Comparison of ENCODE assay signal across 1 cellular context in genomic region chr2:227655454-227655853, GRCh38.
TF ChIP-seq lines count a peak whose summit lies in the region.

No MANE protein-coding gene starts in this region.

TF ChIP-seq in A549, 52 proteins besides CTCF, POLR2A, EP300 and RAD21:
- peak; percentile 63 for TF ChIP-seq MAX (IDR thresholded peaks at IDR 0.05)
- TF ChIP-seq CHD2 (IDR thresholded peaks at IDR 0.05; ENCODE audit: low read length, partially characterized antibody) = no peak
- TF ChIP-seq ESRRA (IDR thresholded peaks at IDR 0.05; ENCODE audit: borderline replicate concordance, low read length) = peak; percentile 39; the same call in 1 of the 2 replicates
- TF ChIP-seq NPAS2 (CRISPR knock-in tag; IDR thresholded peaks at IDR 0.05; ENCODE audit: borderline replicate concordance) = no peak
- peak; percentile 86; the same call in 1 of the 2 replicates for TF ChIP-seq GATA3 (IDR thresholded peaks at IDR 0.05; ENCODE audit: borderline replicate concordance)
- no peak for TF ChIP-seq ZC3H11A (IDR thresholded peaks at IDR 0.05)
- TF ChIP-seq CEBPB (IDR thresholded peaks at IDR 0.05) = peak; percentile 84 to 97
- TF ChIP-seq FOSL2 (IDR thresholded peaks at IDR 0.05) = peak; percentile 96
- TF ChIP-seq FOSL2 (CRISPR knock-in tag; IDR thresholded peaks at IDR 0.05) = peak; percentile 100
- no peak for TF ChIP-seq NFE2L2 (conservative IDR thresholded peaks at IDR 0.05; ENCODE audit: low read length)
- TF ChIP-seq RNF2 (IDR thresholded peaks at IDR 0.05; ENCODE audit: borderline replicate concordance, low read depth) = no peak
- no peak for TF ChIP-seq HEYL (CRISPR knock-in tag; IDR thresholded peaks at IDR 0.05)
- no peak for TF ChIP-seq FOSB (CRISPR knock-in tag; IDR thresholded peaks at IDR 0.05)
- TF ChIP-seq SMC3 (IDR thresholded peaks at IDR 0.05) = 0 out of 3 replicates have a peak, but pooled peaks have one; percentile 28
- peak; percentile 86; the same call in 1 of the 2 replicates for TF ChIP-seq RARB (CRISPR knock-in tag; IDR thresholded peaks at IDR 0.05)
- no peak for TF ChIP-seq E2F6 (IDR thresholded peaks at IDR 0.05; ENCODE audit: borderline replicate concordance, low read depth)
- no peak for TF ChIP-seq RCOR1 (IDR thresholded peaks at IDR 0.05; ENCODE audit: low read depth, low read length)
- peak; percentile 71; the same call in 2 of the 3 replicates for TF ChIP-seq BCL3 (IDR thresholded peaks at IDR 0.05)
- TF ChIP-seq JUN (IDR thresholded peaks at IDR 0.05) = peak; percentile 78 to 79; a peak in 4 of 5 replicates
- TF ChIP-seq ELK1 (IDR thresholded peaks at IDR 0.05; ENCODE audit: low read depth, low read length) = no peak
- TF ChIP-seq USF2 (IDR thresholded peaks at IDR 0.05) = no peak
- no peak for TF ChIP-seq EHF (CRISPR knock-in tag; IDR thresholded peaks at IDR 0.05)
- no peak for TF ChIP-seq KDM1A (IDR thresholded peaks at IDR 0.05; ENCODE audit: low read depth)
- no peak for TF ChIP-seq ZNF302 (CRISPR knock-in tag; IDR thresholded peaks at IDR 0.05)
- TF ChIP-seq JUNB (IDR thresholded peaks at IDR 0.05) = peak; percentile 98
- TF ChIP-seq MYC (IDR thresholded peaks at IDR 0.05; ENCODE audit: borderline replicate concordance, low read length) = no peak
- TF ChIP-seq, protein P1, sequence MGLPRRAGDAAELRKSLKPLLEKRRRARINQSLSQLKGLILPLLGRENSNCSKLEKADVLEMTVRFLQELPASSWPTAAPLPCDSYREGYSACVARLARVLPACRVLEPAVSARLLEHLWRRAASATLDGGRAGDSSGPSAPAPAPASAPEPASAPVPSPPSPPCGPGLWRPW (IDR thresholded peaks at IDR 0.05) = peak; percentile 52; the same call in 1 of the 2 replicates
